ENCODE assay signal across 2 cellular contexts in genomic region chr5:131185523-131186104, GRCh38.
TF ChIP-seq lines count a peak whose summit lies in the region.

No MANE protein-coding gene starts in this region.

TF ChIP-seq in A549, 52 proteins besides CTCF, POLR2A, EP300 and RAD21 (continued from another document):
- TF ChIP-seq ELK1 (IDR thresholded peaks at IDR 0.05; ENCODE audit: low read depth, low read length) = no peak
- peak; percentile 93 for TF ChIP-seq MAFK (IDR thresholded peaks at IDR 0.05; ENCODE audit: partially characterized antibody)

TF ChIP-seq in GM12878, 131 proteins besides CTCF, POLR2A, EP300 and RAD21 (continued from another document):
- no peak for TF ChIP-seq CUX1 (IDR thresholded peaks at IDR 0.05; ENCODE audit: insufficient replicate concordance, low read depth, low read length)
- no peak for TF ChIP-seq SUPT20H (IDR thresholded peaks at IDR 0.05; ENCODE audit: borderline replicate concordance, control insufficient read depth, low read depth, low read length)
- TF ChIP-seq BCLAF1 (IDR thresholded peaks at IDR 0.05) = no peak
- TF ChIP-seq IKZF2 (IDR thresholded peaks at IDR 0.05) = no peak
- TF ChIP-seq SRF (IDR thresholded peaks at IDR 0.05; ENCODE audit: low read depth in 2 of 2, low read length in 2 of 2) = no peak
- no peak for TF ChIP-seq MTA3 (IDR thresholded peaks at IDR 0.05; ENCODE audit: borderline replicate concordance, low read length)
- no peak for TF ChIP-seq E4F1 (IDR thresholded peaks at IDR 0.05; ENCODE audit: borderline replicate concordance, partially characterized antibody)
- TF ChIP-seq SMAD5 (IDR thresholded peaks at IDR 0.05; ENCODE audit: low read depth) = no peak
- TF ChIP-seq SREBF2 (IDR thresholded peaks at IDR 0.05; ENCODE audit: low read length) = no peak
- TF ChIP-seq ASH2L (IDR thresholded peaks at IDR 0.05; ENCODE audit: borderline replicate concordance, low read depth) = no peak
- no peak for TF ChIP-seq BRCA1 (IDR thresholded peaks at IDR 0.05; ENCODE audit: low read depth, low read length)
- no peak for TF ChIP-seq JUND (IDR thresholded peaks at IDR 0.05; ENCODE audit: low read depth, low read length)
